Comparison of ENCODE assay signal across 1 cellular context in genomic region chr3:153290278-153291015, GRCh38.
TF ChIP-seq lines count a peak whose summit lies in the region.

No MANE protein-coding gene starts in this region.

TF ChIP-seq in SK-N-SH treated with all-trans-retinoic acid at 6 μM for 48 hours, 23 proteins besides CTCF, POLR2A, EP300 and RAD21 (continued from another document):
- TF ChIP-seq TOX (CRISPR knock-in tag; IDR thresholded peaks at IDR 0.05; ENCODE audit: borderline replicate concordance) = no peak
